30 cellular contexts compared by ENCODE assay signal in the genomic region with DNA sequence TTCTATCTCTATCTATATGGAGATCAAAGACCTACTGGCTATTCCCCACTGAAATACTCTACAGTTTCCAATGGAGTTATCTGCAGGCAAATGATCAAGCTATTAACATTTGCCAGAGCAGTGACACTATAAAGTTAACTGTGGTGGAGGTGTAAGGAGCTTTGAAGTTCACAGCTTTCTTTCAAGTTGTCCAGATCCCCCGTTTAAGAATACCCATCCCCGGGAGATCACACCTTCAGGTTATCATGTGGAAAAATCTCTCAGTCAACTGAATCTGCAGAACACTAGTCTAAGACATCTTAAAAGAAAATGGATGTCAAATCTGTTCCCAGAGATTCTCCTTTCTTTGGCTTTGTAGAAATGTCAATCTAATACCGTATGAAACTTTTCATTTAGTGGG.
"Had no signal": no experiment of that assay in that cellular context is flagged by ENCODE, and none has a peak within 500 bp of the region (broad histone marks: within the 10 kb centered on the region; RNA-seq: fewer than 3 reads in every experiment).

No MANE protein-coding gene starts in this region.

- H3K4me2 ChIP-seq: neural progenitor cell had no signal

- H3K9me3 ChIP-seq: ovary, psoas muscle, right lobe of liver, sigmoid colon, suprapubic skin, testis, tibial artery, transverse colon, upper lobe of right lung, uterus had no signal

- H3K36me3 ChIP-seq: neural progenitor cell, ovary, right lobe of liver, sigmoid colon, suprapubic skin, tibial artery, transverse colon, upper lobe of right lung, uterus had no signal

- H3K4me3 ChIP-seq: neural progenitor cell, ovary, psoas muscle, right lobe of liver, sigmoid colon, suprapubic skin, testis, tibial artery, transverse colon, upper lobe of right lung, uterus had no signal

- H3K4me1 Mint-ChIP-seq: naive thymus-derived CD8-positive, alpha-beta T cell; neural progenitor cell; stimulated activated memory B cell treated with anti-CD40 and anti-IgM and Interleukin-4, amounts not matched to agents 10 μg/mL and 1 μg/mL and 100 μg/mL, for 72 hours; stimulated activated naive CD8-positive, alpha-beta T cell treated with anti-CD3 and anti-CD28 coated beads, Interleukin-15, amount 100 ng/mL, for 72 hours had no signal

- ATAC-seq: naive thymus-derived CD8-positive, alpha-beta T cell; natural killer cell treated with Interleukin-12 subunit alpha and Interleukin-12 subunit beta and Interleukin-15 and Interleukin-18, amount 100 ng/mL, for 72 hours; psoas muscle; right cardiac atrium; right lobe of liver; stimulated activated memory B cell treated with anti-CD40 and anti-IgM and Interleukin-4, amounts not matched to agents 10 μg/mL and 1 μg/mL and 100 μg/mL, for 72 hours; stimulated activated naive CD8-positive, alpha-beta T cell treated with anti-CD3 and anti-CD28 coated beads, Interleukin-15, amount 100 ng/mL, for 72 hours; stimulated activated naive CD8-positive, alpha-beta T cell treated with anti-CD3 and anti-CD28 coated beads, Interleukin-15, Interleukin-2, amounts not matched to agents 100 U/mL and 50 U/mL, for 24 hours; upper lobe of right lung had no signal

- H3K4me1 ChIP-seq: neural progenitor cell, parathyroid adenoma, psoas muscle, right lobe of liver, sigmoid colon, suprapubic skin, testis, tibial artery, transverse colon, upper lobe of right lung, uterus had no signal

- H3K9ac ChIP-seq: neural progenitor cell, parathyroid adenoma had no signal

- H3K27me3 ChIP-seq: neural progenitor cell, ovary, right lobe of liver, sigmoid colon, suprapubic skin, testis, tibial artery, transverse colon, upper lobe of right lung, uterus had no signal

- FAIRE-seq: small intestine had no signal

- H3K27ac ChIP-seq: neural progenitor cell, ovary, parathyroid adenoma, psoas muscle, right lobe of liver, sigmoid colon, suprapubic skin, testis, tibial artery, transverse colon, upper lobe of right lung, uterus had no signal

- H3K36me3 Mint-ChIP-seq: naive thymus-derived CD8-positive, alpha-beta T cell; natural killer cell treated with Interleukin-12 subunit alpha and Interleukin-12 subunit beta and Interleukin-15 and Interleukin-18, amount 100 ng/mL, for 72 hours; stimulated activated memory B cell treated with anti-CD40 and anti-IgM and Interleukin-4, amounts not matched to agents 10 μg/mL and 1 μg/mL and 100 μg/mL, for 72 hours had no signal

- H3K4me3 Mint-ChIP-seq: naive thymus-derived CD8-positive, alpha-beta T cell; natural killer cell treated with Interleukin-12 subunit alpha and Interleukin-12 subunit beta and Interleukin-15 and Interleukin-18, amount 100 ng/mL, for 72 hours; neural progenitor cell; stimulated activated memory B cell treated with anti-CD40 and anti-IgM and Interleukin-4, amounts not matched to agents 10 μg/mL and 1 μg/mL and 100 μg/mL, for 72 hours; stimulated activated naive CD8-positive, alpha-beta T cell treated with anti-CD3 and anti-CD28 coated beads, Interleukin-15, amount 100 ng/mL, for 72 hours; type B pancreatic cell had no signal

- H3K27me3 Mint-ChIP-seq: progenitor cell of endocrine pancreas; stimulated activated memory B cell treated with anti-CD40 and anti-IgM and Interleukin-4, amounts not matched to agents 10 μg/mL and 1 μg/mL and 100 μg/mL, for 72 hours; stimulated activated naive CD8-positive, alpha-beta T cell treated with anti-CD3 and anti-CD28 coated beads, Interleukin-15, amount 100 ng/mL, for 72 hours; type B pancreatic cell had no signal

- H3K27ac Mint-ChIP-seq: naive thymus-derived CD8-positive, alpha-beta T cell; natural killer cell treated with Interleukin-12 subunit alpha and Interleukin-12 subunit beta and Interleukin-15 and Interleukin-18, amount 100 ng/mL, for 72 hours; neural progenitor cell; progenitor cell of endocrine pancreas; stimulated activated memory B cell treated with anti-CD40 and anti-IgM and Interleukin-4, amounts not matched to agents 10 μg/mL and 1 μg/mL and 100 μg/mL, for 72 hours; stimulated activated naive CD8-positive, alpha-beta T cell treated with anti-CD3 and anti-CD28 coated beads, Interleukin-15, amount 100 ng/mL, for 72 hours; type B pancreatic cell had no signal

- H3K9me3 Mint-ChIP-seq: naive thymus-derived CD8-positive, alpha-beta T cell; natural killer cell treated with Interleukin-12 subunit alpha and Interleukin-12 subunit beta and Interleukin-15 and Interleukin-18, amount 100 ng/mL, for 72 hours; stimulated activated memory B cell treated with anti-CD40 and anti-IgM and Interleukin-4, amounts not matched to agents 10 μg/mL and 1 μg/mL and 100 μg/mL, for 72 hours; stimulated activated naive CD8-positive, alpha-beta T cell treated with anti-CD3 and anti-CD28 coated beads, Interleukin-15, amount 100 ng/mL, for 72 hours; type B pancreatic cell had no signal

- H3K79me2 ChIP-seq: parathyroid adenoma had no signal

- DNase-seq: naive thymus-derived CD8-positive, alpha-beta T cell; occipital lobe; ovary; posterior cingulate gyrus; psoas muscle; right cardiac atrium; right lobe of liver; sigmoid colon; small intestine; stimulated activated CD4-positive, alpha-beta T cell treated with anti-CD3 and anti-CD28 coated beads, Interleukin-15, amount 100 ng/mL, for 24 hours; stimulated activated CD4-positive, alpha-beta T cell treated with anti-CD3 and anti-CD28 coated beads, Interleukin-2, amount 100 ng/mL, for 24 hours; stimulated activated CD4-positive, alpha-beta T cell treated with anti-CD3 and anti-CD28 coated beads, Interleukin-2, amount 100 ng/mL, for 48 hours; stimulated activated CD4-positive, alpha-beta T cell treated with anti-CD3 and anti-CD28 coated beads, Interleukin-4, amount 100 ng/mL, for 4 hours; stimulated activated CD8-positive, alpha-beta memory T cell treated with anti-CD3 and anti-CD28 coated beads, Interleukin-4, amount 100 ng/mL, for 48 hours; stimulated activated naive CD4-positive, alpha-beta T cell; stimulated activated naive CD8-positive, alpha-beta T cell treated with anti-CD3 and anti-CD28 coated beads, Interleukin-15, amount 100 ng/mL, for 72 hours; stimulated activated naive CD8-positive, alpha-beta T cell treated with anti-CD3 and anti-CD28 coated beads, Interleukin-15, Interleukin-2, amounts not matched to agents 100 U/mL and 50 U/mL, for 24 hours; substantia nigra; testis; tibial artery; transverse colon; upper lobe of right lung; uterus had no signal

- H2AFZ ChIP-seq: neural progenitor cell, parathyroid adenoma had no signal
